Comparison of ENCODE assay signal across 16 cellular contexts in genomic region chr19:53660584-53660983, GRCh38. TPM values are rescaled to one million over a fixed set of nuclear protein-coding genes. Genes with fewer than 3 reads are reported as not detected.
A peak's percentile ranks its signal among the peaks of the same experiment; 100 is the strongest.
DNase-seq lines count a peak whose midpoint lies in the region; ATAC-seq and TF ChIP-seq lines count a peak whose summit lies in the region.
"Had no signal": no experiment of that assay in that cellular context is flagged by ENCODE, and none has a peak within 500 bp of the region (broad histone marks: within the 10 kb centered on the region; RNA-seq: fewer than 3 reads in every experiment).

No MANE protein-coding gene starts in this region.

- H3K9ac ChIP-seq in HUES64 (ENCODE audit: low read depth, low read length) = peak overlapping the region; percentile 34

- H3K9me2 ChIP-seq in hepatocyte (replicated peaks; ENCODE audit: insufficient read depth) = no peaks in the 10 kb centered on the region

- H3K9me3 Mint-ChIP-seq in activated CD4-positive, alpha-beta T cell treated with anti-CD3 and anti-CD28 coated beads, Interleukin-2, amount 10 ng/mL, durations not matched to agents 24 days and 14 days = peaks cover 25% of the 10 kb centered on the region

- H3K4me1 Mint-ChIP-seq in activated CD4-positive, alpha-beta T cell treated with anti-CD3 and anti-CD28 coated beads, Interleukin-2, amount 10 ng/mL, durations not matched to agents 24 days and 14 days = no peaks in the 10 kb centered on the region

- no peak overlapping the region for H3K27ac Mint-ChIP-seq in activated CD4-positive, alpha-beta T cell treated with anti-CD3 and anti-CD28 coated beads, Interleukin-2, amount 10 ng/mL, durations not matched to agents 24 days and 14 days
- H3K27ac Mint-ChIP-seq: CD4-positive, CD25-positive, alpha-beta regulatory T cell had no signal

- H3K4me3 Mint-ChIP-seq in activated CD4-positive, alpha-beta T cell treated with anti-CD3 and anti-CD28 coated beads, Interleukin-2, amount 10 ng/mL, durations not matched to agents 24 days and 14 days = no peak overlapping the region
- H3K4me3 Mint-ChIP-seq: CD4-positive, CD25-positive, alpha-beta regulatory T cell had no signal

- no peak for TF ChIP-seq POLR2A in body of pancreas (IDR thresholded peaks at IDR 0.05)

- peaks cover 30% of the 10 kb centered on the region for H3K4me1 ChIP-seq in HUES64 (ENCODE audit: insufficient read depth, low read length)
- H3K4me1 ChIP-seq in hepatocyte (ENCODE audit: insufficient read depth) = no peaks in the 10 kb centered on the region
- H3K4me1 ChIP-seq in body of pancreas = no peaks in the 10 kb centered on the region

- H3K27me3 ChIP-seq in HUES64 (ENCODE audit: insufficient read depth, low read length) (no peaks in the 10 kb centered on the region), hepatocyte (no peaks in the 10 kb centered on the region), body of pancreas (no peaks in the 10 kb centered on the region)

- no peaks in the 10 kb centered on the region for H3K79me2 ChIP-seq in hepatocyte

- H3K9me3 ChIP-seq in HUES64 (ENCODE audit: insufficient read depth, low read depth, low read length) (peaks cover 10% of the 10 kb centered on the region), hepatocyte (ENCODE audit: low read depth) (no peaks in the 10 kb centered on the region), body of pancreas (no peaks in the 10 kb centered on the region)

- TF ChIP-seq CTCF in hepatocyte (IDR thresholded peaks at IDR 0.05; ENCODE audit: poor library complexity) = no peak
- no peak for TF ChIP-seq CTCF in body of pancreas (IDR thresholded peaks at IDR 0.05)

- peak overlapping the region; percentile 68 for H2AFZ ChIP-seq in hepatocyte

- WGBS in HUES64 = 57% methylated on average over 3 of the region's 4 CpGs
- 88% methylated on average over 4 of the region's 4 CpGs for WGBS in hepatocyte (ENCODE audit: low lambda C conversion rate, missing lambda C conversion rate)
- WGBS in body of pancreas, 2 donors = 57 to 62% methylated on average over 4 of the region's 4 CpGs

- no peak for DNase-seq in hepatocyte (ENCODE audit: low spot score)
- peak; percentile 4 for DNase-seq in midbrain (lab: John Stamatoyannopoulos, UW)
- DNase-seq in iPS-NIHi11 (ENCODE audit: low spot score) = no peak
- DNase-seq in activated CD4-positive, alpha-beta T cell treated with anti-CD3 and anti-CD28 coated beads, Interleukin-2, amount 10 ng/mL, durations not matched to agents 24 days and 14 days = no peak
- DNase-seq in body of pancreas = no peak
- DNase-seq: ACHN; CD4-positive, CD25-positive, alpha-beta regulatory T cell; DMS79; NCI-H1048; NCI-H146; NCI-H2081 treated with DMSO at 0.1 percent for 48 hours; NCI-H524 treated with DMSO at 0.1 percent for 48 hours; PC-3 had no signal

- intact Hi-C loops in activated CD4-positive, alpha-beta T cell treated with anti-CD3 and anti-CD28 coated beads, Interleukin-2, amount 10 ng/mL, durations not matched to agents 24 days and 14 days (cut with micrococcal nuclease) = no loop called here
- intact Hi-C loops in body of pancreas (cut with DNase I) = no loop called here

- no peaks in the 10 kb centered on the region for H3K27me3 Mint-ChIP-seq in activated CD4-positive, alpha-beta T cell treated with anti-CD3 and anti-CD28 coated beads, Interleukin-2, amount 10 ng/mL, durations not matched to agents 24 days and 14 days
- H3K27me3 Mint-ChIP-seq: CD4-positive, CD25-positive, alpha-beta regulatory T cell had no signal

- H3K36me3 Mint-ChIP-seq in activated CD4-positive, alpha-beta T cell treated with anti-CD3 and anti-CD28 coated beads, Interleukin-2, amount 10 ng/mL, durations not matched to agents 24 days and 14 days (ENCODE audit: low read depth) = no peaks in the 10 kb centered on the region
- H3K36me3 Mint-ChIP-seq: CD4-positive, CD25-positive, alpha-beta regulatory T cell had no signal

- H3K36me3 ChIP-seq in HUES64 (ENCODE audit: insufficient read depth, low read length) (peaks cover 2% of the 10 kb centered on the region; the same call in 1 of the 2 replicates), hepatocyte (replicated peaks; ENCODE audit: insufficient read depth, low read depth) (no peaks in the 10 kb centered on the region), body of pancreas (replicated peaks in 1 of 2; ENCODE audit: insufficient read depth in 1 of 2, low read depth in 2 of 2) (no peaks in the 10 kb centered on the region)

- no peak overlapping the region for H3K4me2 ChIP-seq in hepatocyte

- peak overlapping the region; percentile 97 for H3K27ac ChIP-seq in HUES64 (ENCODE audit: low read depth, low read length)
- no peak overlapping the region for H3K27ac ChIP-seq in hepatocyte
- peak overlapping the region; percentile 65 for H3K27ac ChIP-seq in temporal lobe (ENCODE audit: low read depth, low read length)
- no peak overlapping the region for H3K27ac ChIP-seq in body of pancreas

- ATAC-seq in body of pancreas = no peak
- ATAC-seq: HCT116, PC-3 had no signal

- no peaks in the 10 kb centered on the region for H4K20me1 ChIP-seq in hepatocyte (ENCODE audit: insufficient read depth, poor library complexity, severe bottlenecking)

- H3K4me3 ChIP-seq in HUES64 (ENCODE audit: low read length) (peak overlapping the region; percentile 15; the same call in 1 of the 2 replicates), hepatocyte (no peak overlapping the region), body of pancreas (no peak overlapping the region)

RNA-seq across cellular contexts. Expression of gene DPRX, which starts 28.8 kb away (rescaled TPM):
- polyA plus RNA-seq in HUES64 (2013, experiment 1 of 2) = not detected
- polyA plus RNA-seq in HUES64 (2013, experiment 2 of 2) = not detected
- not detected in 2 replicates for total RNA-seq in hepatocyte
- polyA plus RNA-seq in hepatocyte = not detected in 2 replicates
- total RNA-seq in temporal lobe = not detected
- total RNA-seq in activated CD4-positive, alpha-beta T cell treated with anti-CD3 and anti-CD28 coated beads, Interleukin-2, amount 10 ng/mL, durations not matched to agents 24 days and 14 days = not detected in 2 replicates
- total RNA-seq in body of pancreas = not detected
- total RNA-seq: CD4-positive, CD25-positive, alpha-beta regulatory T cell; PC-3 had no signal
- polyA plus RNA-seq: CD4-positive, CD25-positive, alpha-beta regulatory T cell had no signal

Comparison
In these comparisons a context has a peak if more than half of its experiments do, and no peak if none do; other contexts are left out.
1. H3K27ac ChIP-seq: peak in HUES64 (single experiment) and temporal lobe (single experiment); none in hepatocyte (single experiment) and body of pancreas (0 of 4).